In the genomic region with DNA sequence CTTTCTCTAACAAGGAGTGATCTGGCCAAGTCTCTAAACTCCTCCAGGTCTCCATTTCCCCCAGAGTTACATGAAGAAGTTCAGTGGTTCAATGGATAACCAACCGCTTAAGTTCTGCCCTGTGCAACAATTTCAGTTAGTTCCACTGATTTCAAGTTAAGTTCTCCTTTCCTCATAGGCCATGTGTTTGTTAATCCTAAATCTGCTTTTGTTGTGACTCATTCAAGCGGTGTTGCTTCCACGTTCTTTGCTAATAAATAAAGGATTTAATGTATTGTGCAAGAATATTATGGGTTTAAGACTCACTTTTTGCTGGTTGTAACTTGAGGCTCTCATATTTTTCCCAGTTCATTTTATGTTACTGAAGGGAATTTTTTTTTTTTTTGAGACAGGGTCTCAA, we compare ENCODE assay signal across 1 cellular context.
TF ChIP-seq lines count a peak whose summit lies in the region.

No MANE protein-coding gene starts in this region.

TF ChIP-seq in GM12878, 131 proteins besides CTCF, POLR2A, EP300 and RAD21:
- TF ChIP-seq, protein P1, sequence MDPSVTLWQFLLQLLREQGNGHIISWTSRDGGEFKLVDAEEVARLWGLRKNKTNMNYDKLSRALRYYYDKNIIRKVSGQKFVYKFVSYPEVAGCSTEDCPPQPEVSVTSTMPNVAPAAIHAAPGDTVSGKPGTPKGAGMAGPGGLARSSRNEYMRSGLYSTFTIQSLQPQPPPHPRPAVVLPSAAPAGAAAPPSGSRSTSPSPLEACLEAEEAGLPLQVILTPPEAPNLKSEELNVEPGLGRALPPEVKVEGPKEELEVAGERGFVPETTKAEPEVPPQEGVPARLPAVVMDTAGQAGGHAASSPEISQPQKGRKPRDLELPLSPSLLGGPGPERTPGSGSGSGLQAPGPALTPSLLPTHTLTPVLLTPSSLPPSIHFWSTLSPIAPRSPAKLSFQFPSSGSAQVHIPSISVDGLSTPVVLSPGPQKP (IDR thresholded peaks at IDR 0.05; ENCODE audit: low read depth, low read length), result no peak
- no peak for TF ChIP-seq ZZZ3 (IDR thresholded peaks at IDR 0.05; ENCODE audit: control insufficient read depth, insufficient read length, low read depth)
- no peak for TF ChIP-seq ZSCAN29 (IDR thresholded peaks at IDR 0.05)
- no peak for TF ChIP-seq GATAD2B (conservative IDR thresholded peaks at IDR 0.05; ENCODE audit: low read depth)
- TF ChIP-seq NR2C2 (IDR thresholded peaks at IDR 0.05; ENCODE audit: borderline replicate concordance, control insufficient read depth, insufficient read length, low read depth), result no peak
- TF ChIP-seq, protein P2, sequence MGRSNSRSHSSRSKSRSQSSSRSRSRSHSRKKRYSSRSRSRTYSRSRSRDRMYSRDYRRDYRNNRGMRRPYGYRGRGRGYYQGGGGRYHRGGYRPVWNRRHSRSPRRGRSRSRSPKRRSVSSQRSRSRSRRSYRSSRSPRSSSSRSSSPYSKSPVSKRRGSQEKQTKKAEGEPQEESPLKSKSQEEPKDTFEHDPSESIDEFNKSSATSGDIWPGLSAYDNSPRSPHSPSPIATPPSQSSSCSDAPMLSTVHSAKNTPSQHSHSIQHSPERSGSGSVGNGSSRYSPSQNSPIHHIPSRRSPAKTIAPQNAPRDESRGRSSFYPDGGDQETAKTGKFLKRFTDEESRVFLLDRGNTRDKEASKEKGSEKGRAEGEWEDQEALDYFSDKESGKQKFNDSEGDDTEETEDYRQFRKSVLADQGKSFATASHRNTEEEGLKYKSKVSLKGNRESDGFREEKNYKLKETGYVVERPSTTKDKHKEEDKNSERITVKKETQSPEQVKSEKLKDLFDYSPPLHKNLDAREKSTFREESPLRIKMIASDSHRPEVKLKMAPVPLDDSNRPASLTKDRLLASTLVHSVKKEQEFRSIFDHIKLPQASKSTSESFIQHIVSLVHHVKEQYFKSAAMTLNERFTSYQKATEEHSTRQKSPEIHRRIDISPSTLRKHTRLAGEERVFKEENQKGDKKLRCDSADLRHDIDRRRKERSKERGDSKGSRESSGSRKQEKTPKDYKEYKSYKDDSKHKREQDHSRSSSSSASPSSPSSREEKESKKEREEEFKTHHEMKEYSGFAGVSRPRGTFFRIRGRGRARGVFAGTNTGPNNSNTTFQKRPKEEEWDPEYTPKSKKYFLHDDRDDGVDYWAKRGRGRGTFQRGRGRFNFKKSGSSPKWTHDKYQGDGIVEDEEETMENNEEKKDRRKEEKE (IDR thresholded peaks at IDR 0.05), result no peak
- TF ChIP-seq, protein P3, sequence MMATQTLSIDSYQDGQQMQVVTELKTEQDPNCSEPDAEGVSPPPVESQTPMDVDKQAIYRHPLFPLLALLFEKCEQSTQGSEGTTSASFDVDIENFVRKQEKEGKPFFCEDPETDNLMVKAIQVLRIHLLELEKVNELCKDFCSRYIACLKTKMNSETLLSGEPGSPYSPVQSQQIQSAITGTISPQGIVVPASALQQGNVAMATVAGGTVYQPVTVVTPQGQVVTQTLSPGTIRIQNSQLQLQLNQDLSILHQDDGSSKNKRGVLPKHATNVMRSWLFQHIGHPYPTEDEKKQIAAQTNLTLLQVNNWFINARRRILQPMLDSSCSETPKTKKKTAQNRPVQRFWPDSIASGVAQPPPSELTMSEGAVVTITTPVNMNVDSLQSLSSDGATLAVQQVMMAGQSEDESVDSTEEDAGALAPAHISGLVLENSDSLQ (IDR thresholded peaks at IDR 0.05), result no peak
- no peak for TF ChIP-seq RBBP5 (conservative IDR thresholded peaks at IDR 0.05)
- no peak for TF ChIP-seq RB1 (IDR thresholded peaks at IDR 0.05; ENCODE audit: borderline replicate concordance)
